Comparison of ENCODE assay signal across 24 cellular contexts in genomic region chr9:111013250-111013649, GRCh38. TPM values are rescaled to one million over a fixed set of nuclear protein-coding genes. Genes with fewer than 3 reads are reported as not detected.
DNase-seq lines count a peak whose midpoint lies in the region; ATAC-seq and TF ChIP-seq lines count a peak whose summit lies in the region.
"Had no signal": no experiment of that assay in that cellular context is flagged by ENCODE, and none has a peak within 500 bp of the region (broad histone marks: within the 10 kb centered on the region; RNA-seq: fewer than 3 reads in every experiment).

No MANE protein-coding gene starts in this region.

- intact Hi-C loops in mucosa of descending colon (cut with DNase I, micrococcal nuclease): no loop called here

- peak; percentile 4 for DNase-seq in NCI-H748 (lab: John Stamatoyannopoulos, UW; ENCODE audit: unreplicated experiment)
- no peak for DNase-seq in NCI-H748 treated with DMSO at 0.1 percent for 48 hours (lab: John Stamatoyannopoulos, UW)
- DNase-seq in NCI-H69 (lab: John Stamatoyannopoulos, UW): peak; percentile 5
- no peak for DNase-seq in mucosa of descending colon
- DNase-seq in DMS 273 (lab: John Stamatoyannopoulos, UW; ENCODE audit: unreplicated experiment): no peak
- DNase-seq in right atrium auricular region (ENCODE audit: low spot score): no peak
- no peak for DNase-seq in WERI-Rb-1
- DNase-seq: activated CD4-positive, alpha-beta T cell treated with anti-CD3 and anti-CD28 coated beads, Interleukin-2, amount 50 U/mL, for 48 hours; activated T-cell treated with anti-CD3 and anti-CD28 coated beads, Interleukin-2, amount 50 U/mL, for 48 hours; CD4-positive, alpha-beta T cell; effector CD4-positive, alpha-beta T cell; glutamatergic neuron; Kasumi-1; NCI-H1930; NCI-H345; pancreas; retina; stimulated activated naive CD4-positive, alpha-beta T cell had no signal

- no peaks in the 10 kb centered on the region for H3K36me3 ChIP-seq in mucosa of descending colon (ENCODE audit: low read depth)
- no peaks in the 10 kb centered on the region for H3K36me3 ChIP-seq in right atrium auricular region
- no peaks in the 10 kb centered on the region for H3K36me3 ChIP-seq in WERI-Rb-1
- H3K36me3 ChIP-seq: ascending aorta, HAP-1, pancreas had no signal

- H3K27me3 ChIP-seq in right atrium auricular region: no peaks in the 10 kb centered on the region
- H3K27me3 ChIP-seq in WERI-Rb-1 (ENCODE audit: insufficient read depth, low read depth, severe bottlenecking): peaks cover 78% of the 10 kb centered on the region
- H3K27me3 ChIP-seq: ascending aorta, pancreas had no signal

- TF ChIP-seq CTCF in mucosa of descending colon (IDR thresholded peaks at IDR 0.05) (no peak), right atrium auricular region (IDR thresholded peaks at IDR 0.05) (no peak), WERI-Rb-1 (IDR thresholded peaks at IDR 0.05; ENCODE audit: low read depth, low read length) (no peak)

- H3K4me3 ChIP-seq in mucosa of descending colon (no peak overlapping the region), right atrium auricular region (no peak overlapping the region), WERI-Rb-1 (ENCODE audit: low read depth, low read length) (no peak overlapping the region)
- H3K4me3 ChIP-seq: ascending aorta, HAP-1, pancreas, skin epidermis had no signal

- H3K4me1 ChIP-seq in mucosa of descending colon (ENCODE audit: low read depth) (peaks cover 30% of the 10 kb centered on the region), right atrium auricular region (no peaks in the 10 kb centered on the region)
- H3K4me1 ChIP-seq: HAP-1 had no signal

- ATAC-seq in mucosa of descending colon (peak; percentile 81), HG03520 (IDR thresholded peaks at IDR 0.05; ENCODE audit: unreplicated experiment) (no peak)
- ATAC-seq: left lobe of liver, pancreas had no signal

- H3K27ac ChIP-seq in right atrium auricular region (no peak overlapping the region), WERI-Rb-1 (no peak overlapping the region)
- H3K27ac ChIP-seq: ascending aorta, pancreas, skin epidermis had no signal

- H3K9me3 ChIP-seq in mucosa of descending colon (no peaks in the 10 kb centered on the region), right atrium auricular region (no peaks in the 10 kb centered on the region), WERI-Rb-1 (ENCODE audit: severe bottlenecking) (no peaks in the 10 kb centered on the region)
- H3K9me3 ChIP-seq: ascending aorta, HAP-1, pancreas had no signal

RNA-seq across cellular contexts. Expression of gene LPAR1, which starts 25.0 kb away (rescaled TPM):
- total RNA-seq in mucosa of descending colon: 10 to 100 TPM; 27.5 to 44.9 (median 30.3) TPM
- 10 to 100 TPM; 20.2 to 48.2 TPM for total RNA-seq in right atrium auricular region
- total RNA-seq: CD4-positive, alpha-beta T cell; SK-MEL-5 had no signal

Comparison
In these comparisons a context has a peak if more than half of its experiments do, and no peak if none do; other contexts are left out.
1. DNase-seq: peak in NCI-H748 (single experiment) and NCI-H69 (single experiment); none in NCI-H748 treated with DMSO at 0.1 percent for 48 hours (single experiment), mucosa of descending colon (0 of 3), DMS 273 (single experiment), right atrium auricular region (single experiment) and WERI-Rb-1 (single experiment).